In genomic region chr2:186328848-186329247, GRCh38 we compare ENCODE assay signal across 20 cellular contexts.
"Had no signal": no experiment of that assay in that cellular context is flagged by ENCODE, and none has a peak within 500 bp of the region (broad histone marks: within the 10 kb centered on the region; RNA-seq: fewer than 3 reads in every experiment).

No MANE protein-coding gene starts in this region.

- H3K9me3 ChIP-seq: mucosa of descending colon, right lobe of liver had no signal

- H3K4me1 ChIP-seq: left ventricle myocardium inferior, right lobe of liver, uterus had no signal

- FAIRE-seq: islet of Langerhans had no signal

- DNase-seq: activated CD4-positive, alpha-beta memory T cell treated with anti-CD3 and anti-CD28 coated beads, Interleukin-2, amount 10 ng/mL, durations not matched to agents 7 days and 5 days; activated CD4-positive, alpha-beta T cell treated with anti-CD3 and anti-CD28 coated beads for 1 hour; activated CD4-positive, alpha-beta T cell treated with anti-CD3 and anti-CD28 coated beads, Interleukin-2, amount 10 ng/mL, durations not matched to agents 7 days and 5 days; activated gamma-delta T cell treated with Interleukin-2 at 50 U/mL for 16 hours; activated naive CD4-positive, alpha-beta T cell treated with anti-CD3 and anti-CD28 coated beads, Interleukin-2, amount 50 U/mL, for 16 hours; activated T-cell treated with anti-CD3 and anti-CD28 coated beads, Interleukin-2, amount 50 U/mL, for 4 hours; amygdala; caudate nucleus; cortex of kidney; foreskin keratinocyte; left ventricle myocardium inferior; mucosa of descending colon; right lobe of liver; stimulated activated CD4-positive, alpha-beta T cell treated with anti-CD3 and anti-CD28 coated beads, Interleukin-12 subunit alpha, Interleukin-12 subunit beta, amount 100 ng/mL, for 4 hours; stimulated activated CD4-positive, alpha-beta T cell treated with anti-CD3 and anti-CD28 coated beads, Interleukin-4, amount 100 ng/mL, for 1 hour; T-helper 2 cell; trophoblast cell; uterus had no signal

- H3K36me3 ChIP-seq: left ventricle myocardium inferior, right lobe of liver, thoracic aorta, uterus had no signal

- H3K27ac ChIP-seq: foreskin keratinocyte, left ventricle myocardium inferior, right lobe of liver, thoracic aorta had no signal

- H3K27me3 ChIP-seq: foreskin keratinocyte, right lobe of liver, uterus had no signal

- H3K4me3 ChIP-seq: left ventricle myocardium inferior, mucosa of descending colon, right lobe of liver, thoracic aorta, uterus had no signal
